In the genomic region with DNA sequence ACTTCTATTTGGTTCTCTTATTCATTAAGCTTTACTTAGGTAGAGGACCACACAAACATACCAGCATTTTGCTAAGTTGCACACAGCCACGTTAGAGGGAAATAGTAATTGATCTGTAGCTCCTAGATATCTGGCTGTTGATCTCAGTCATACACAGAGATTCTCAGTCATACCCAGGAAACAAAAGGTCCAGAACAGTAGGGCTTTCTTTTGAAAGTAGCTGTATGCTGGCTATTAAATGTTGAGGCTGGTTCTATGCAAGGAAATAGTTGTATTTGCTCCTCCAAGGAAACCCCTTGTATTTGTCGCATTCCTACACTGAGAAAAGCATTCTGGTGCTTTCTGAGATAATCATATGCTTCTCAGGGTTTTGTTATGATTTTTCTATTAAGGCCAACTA, we compare ENCODE assay signal across 1 cellular context.
TF ChIP-seq lines count a peak whose summit lies in the region.

No MANE protein-coding gene starts in this region.

TF ChIP-seq in H1, 55 proteins besides CTCF, POLR2A, EP300 and RAD21 (continued from another document):
- TF ChIP-seq GTF2F1 (IDR thresholded peaks at IDR 0.05; ENCODE audit: borderline replicate concordance, low read depth, low read length) (no peak), CBX5 (IDR thresholded peaks at IDR 0.05; ENCODE audit: low read depth, low read length) (no peak), SP4 (IDR thresholded peaks at IDR 0.05; ENCODE audit: low read length) (no peak)
